Comparison of ENCODE assay signal across 8 cellular contexts in genomic region chr7:155804897-155805825, GRCh38. TPM values are rescaled to one million over a fixed set of nuclear protein-coding genes. Genes with fewer than 3 reads are reported as not detected.
A peak's percentile ranks its signal among the peaks of the same experiment; 100 is the strongest.
DNase-seq lines count a peak whose midpoint lies in the region; ATAC-seq, FAIRE-seq and TF ChIP-seq lines count a peak whose summit lies in the region.

No MANE protein-coding gene starts in this region.

- CTCF ChIA-PET in activated B cell treated with CpG ODN at 0.5 μM for 24 hours (lab: Charles Lee): no interaction called here

- FAIRE-seq in GM19239 (lab: Jason Lieb, UNC): no peak

- peaks cover 81 to 100% of the 10 kb centered on the region in 2 donors for H3K27me3 ChIP-seq in left lung

- H3K4me1 Mint-ChIP-seq in activated B cell treated with CpG ODN at 0.5 μM for 24 hours: peaks cover 26% of the 10 kb centered on the region

- no peaks in the 10 kb centered on the region for H3K36me3 ChIP-seq in left lung

- H3K27ac Mint-ChIP-seq in activated B cell treated with CpG ODN at 0.5 μM for 24 hours: no peak overlapping the region

- H3K4me3 Mint-ChIP-seq in activated B cell treated with CpG ODN at 0.5 μM for 24 hours: peak overlapping the region; percentile 78

- H3K4me3 ChIP-seq in choroid plexus epithelial cell (ENCODE audit: low read depth, low read length) (peak overlapping the region; percentile 50), left lung (peak overlapping the region; percentile 16 to 18)

- H3K4me1 ChIP-seq in left lung: peaks cover 23 to 74% of the 10 kb centered on the region in 2 donors

- H3K27me3 Mint-ChIP-seq in activated B cell treated with CpG ODN at 0.5 μM for 24 hours: peaks cover 50% of the 10 kb centered on the region

- ATAC-seq in activated B cell treated with CpG ODN at 0.5 μM for 24 hours (ENCODE audit: low read depth) (peak; percentile 77), left lung (peak; percentile 52)

- TF ChIP-seq CTCF in activated B cell treated with CpG ODN at 0.5 μM for 24 hours (IDR thresholded peaks at IDR 0.05): no peak
- peak; percentile 58 for TF ChIP-seq CTCF in choroid plexus epithelial cell (conservative IDR thresholded peaks at IDR 0.05; ENCODE audit: low read depth, low read length)
- TF ChIP-seq CTCF in left lung (IDR thresholded peaks at IDR 0.05): peak in 1 of 2 donors; percentile 45

- DNase-seq in AML-193 (lab: John Stamatoyannopoulos, UW) (peak; percentile 53 to 54), GM19239 (ENCODE audit: insufficient read length, low spot score) (peak; percentile 89), LoVo (ENCODE audit: low spot score) (peak; percentile 50), activated B cell treated with CpG ODN at 0.5 μM for 24 hours (peak; percentile 63), choroid plexus epithelial cell (ENCODE audit: low read depth) (peak; percentile 80), left lung (peak; percentile 67 to 84), NCI-H146 treated with DMSO at 0.1 percent for 48 hours (lab: John Stamatoyannopoulos, UW; ENCODE audit: unreplicated experiment) (no peak)
- DNase-seq in stimulated activated CD8-positive, alpha-beta memory T cell treated with anti-CD3 and anti-CD28 coated beads, Interleukin-12 subunit alpha, Interleukin-12 subunit beta, amount 100 ng/mL, for 24 hours (ENCODE audit: extremely low read depth): peak; percentile 20

- intact Hi-C loops in activated B cell treated with CpG ODN at 0.5 μM for 24 hours (cut with micrococcal nuclease) (loop anchor here (5.0 kb wide), 4 partner anchors 293 to 1197 kb away; partner anchors contain the start of gene EN2), left lung (cut with DNase I) (loop anchor here in 1 of 2 donors (10.0 kb wide), 1 partner anchor 670 kb away; no protein-coding TSS in a partner anchor)

- H3K27ac ChIP-seq in left lung: peak overlapping the region; percentile 61 to 62

- POLR2A ChIA-PET in activated B cell treated with CpG ODN at 0.5 μM for 24 hours (lab: Charles Lee): no interaction called here

- H3K36me3 Mint-ChIP-seq in activated B cell treated with CpG ODN at 0.5 μM for 24 hours (ENCODE audit: low read depth): no peaks in the 10 kb centered on the region

- H3K9me3 Mint-ChIP-seq in activated B cell treated with CpG ODN at 0.5 μM for 24 hours: no peaks in the 10 kb centered on the region

- H3K9me3 ChIP-seq in left lung: no peaks in the 10 kb centered on the region

RNA-seq across cellular contexts. Expression of gene SHH, which starts 7.1 kb away (rescaled TPM):
- not detected in 2 replicates for total RNA-seq in activated B cell treated with CpG ODN at 0.5 μM for 24 hours
- total RNA-seq in left lung: 1 to 10 TPM; 4.4 to 5.7 TPM
